20 cellular contexts compared by ENCODE assay signal in the genomic region with DNA sequence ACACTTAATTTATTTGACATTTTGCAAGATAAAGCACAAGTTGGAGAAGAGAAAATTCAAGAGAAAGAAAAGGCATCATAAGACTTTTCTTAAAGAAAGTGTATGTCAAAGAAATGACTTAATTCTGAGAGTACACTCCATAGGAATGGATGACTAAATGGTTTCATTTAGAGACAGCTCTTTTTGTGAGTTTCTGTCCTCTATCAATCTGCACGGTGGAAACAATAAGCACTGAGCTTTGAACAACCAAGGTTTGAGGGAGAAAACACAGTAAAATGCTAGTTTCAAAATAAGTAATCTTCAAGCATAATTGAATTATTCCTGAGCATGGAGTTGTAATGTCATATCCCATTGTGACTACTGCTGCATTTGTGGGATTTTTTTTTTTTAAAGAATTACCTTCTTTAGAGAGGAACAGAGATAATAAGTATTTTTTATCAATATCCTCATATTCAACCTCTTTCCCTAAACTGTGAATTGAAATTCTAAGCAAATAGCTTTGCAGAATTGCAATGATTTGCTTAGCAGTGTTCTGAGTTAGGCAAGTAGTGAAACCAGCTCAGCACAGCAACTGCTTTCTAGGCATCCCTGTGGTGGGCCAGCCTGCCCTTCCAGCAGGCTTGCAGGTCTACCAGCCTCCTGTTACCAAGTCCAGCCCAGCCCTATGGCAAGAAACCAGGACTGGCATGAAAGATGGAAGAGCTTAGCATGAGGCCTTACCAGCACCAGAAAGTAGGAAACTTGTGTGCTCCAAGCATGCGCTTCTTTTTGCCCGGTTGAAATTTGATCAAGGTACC. TPM values are rescaled to one million over a fixed set of nuclear protein-coding genes. Genes with fewer than 3 reads are reported as not detected.
"Had no signal": no experiment of that assay in that cellular context is flagged by ENCODE, and none has a peak within 500 bp of the region (broad histone marks: within the 10 kb centered on the region; RNA-seq: fewer than 3 reads in every experiment).

No MANE protein-coding gene starts in this region.

- H3K27ac Mint-ChIP-seq: activated naive CD4-positive, alpha-beta T cell treated with anti-CD3 and anti-CD28 coated beads for 36 hours; effector memory CD8-positive, alpha-beta T cell; stimulated activated naive CD8-positive, alpha-beta T cell treated with anti-CD3 and anti-CD28 coated beads, Interleukin-15, Interleukin-2, amounts not matched to agents 100 ng/mL and 50 ng/mL, for 24 hours; T-helper 2 cell treated with Interferon-gamma antibody and Interleukin-4, amounts not matched to agents 5 μg/mL and 100 μg/mL, for 36 hours had no signal

- H3K27me3 Mint-ChIP-seq: stimulated activated naive CD8-positive, alpha-beta T cell treated with anti-CD3 and anti-CD28 coated beads, Interleukin-15, Interleukin-2, amounts not matched to agents 100 ng/mL and 50 ng/mL, for 24 hours had no signal

- H3K27ac ChIP-seq: adrenal gland, esophagus squamous epithelium, heart right ventricle, left ventricle myocardium inferior, pancreas, right lobe of liver, SK-N-MC, suprapubic skin, transverse colon, vagina had no signal

- FAIRE-seq: pancreas, TTC549 had no signal

- H3K9me3 ChIP-seq: adrenal gland, esophagus squamous epithelium, heart right ventricle, left ventricle myocardium inferior, pancreas, right lobe of liver, suprapubic skin, transverse colon, vagina had no signal

- H3K4me3 ChIP-seq: adrenal gland, esophagus squamous epithelium, heart right ventricle, left ventricle myocardium inferior, pancreas, right lobe of liver, SK-N-MC, suprapubic skin, transverse colon, vagina had no signal

- DNase-seq: activated CD4-positive, alpha-beta T cell treated with anti-CD3 and anti-CD28 coated beads, Interleukin-2, amount 50 U/mL, for 4 hours; activated CD4-positive, CD25-positive, alpha-beta regulatory T cell; activated naive CD4-positive, alpha-beta T cell treated with anti-CD3 and anti-CD28 coated beads for 36 hours; adrenal gland; effector memory CD8-positive, alpha-beta T cell; esophagus squamous epithelium; heart right ventricle; left ventricle myocardium inferior; pancreas; right lobe of liver; transverse colon had no signal

- H3K9me3 Mint-ChIP-seq: activated naive CD4-positive, alpha-beta T cell treated with anti-CD3 and anti-CD28 coated beads for 36 hours; effector memory CD8-positive, alpha-beta T cell; stimulated activated naive CD8-positive, alpha-beta T cell treated with anti-CD3 and anti-CD28 coated beads, Interleukin-15, Interleukin-2, amounts not matched to agents 100 ng/mL and 50 ng/mL, for 24 hours; T-helper 2 cell treated with Interferon-gamma antibody and Interleukin-4, amounts not matched to agents 5 μg/mL and 100 μg/mL, for 36 hours had no signal

- H3K4me1 ChIP-seq: adrenal gland, esophagus squamous epithelium, heart right ventricle, left ventricle myocardium inferior, pancreas, right lobe of liver, suprapubic skin, transverse colon, vagina had no signal

- H3K36me3 ChIP-seq: adrenal gland, esophagus squamous epithelium, heart right ventricle, left ventricle myocardium inferior, pancreas, right lobe of liver, suprapubic skin, transverse colon, vagina had no signal

- H3K27me3 ChIP-seq: pancreas, right lobe of liver, vagina had no signal

- H3K4me3 Mint-ChIP-seq: activated naive CD4-positive, alpha-beta T cell treated with anti-CD3 and anti-CD28 coated beads for 36 hours; effector memory CD8-positive, alpha-beta T cell; stimulated activated naive CD8-positive, alpha-beta T cell treated with anti-CD3 and anti-CD28 coated beads, Interleukin-15, Interleukin-2, amounts not matched to agents 100 ng/mL and 50 ng/mL, for 24 hours; T-helper 2 cell treated with Interferon-gamma antibody and Interleukin-4, amounts not matched to agents 5 μg/mL and 100 μg/mL, for 36 hours had no signal

- ATAC-seq: effector memory CD8-positive, alpha-beta T cell; heart right ventricle; pancreas had no signal

RNA-seq across cellular contexts. Expression of gene KCNJ6, which starts 38.2 kb away (rescaled TPM):
- total RNA-seq: activated CD8-positive, alpha-beta memory T cell treated with anti-CD3 and anti-CD28 coated beads for 36 hours; activated naive CD4-positive, alpha-beta T cell treated with anti-CD3 and anti-CD28 coated beads for 36 hours; dermis microvascular lymphatic vessel endothelial cell; esophagus squamous epithelium; heart right ventricle; left ventricle myocardium inferior; mammary epithelial cell; suprapubic skin; vagina had no signal
- polyA plus RNA-seq: heart right ventricle had no signal
